22 cellular contexts compared by ENCODE assay signal in the genomic region with DNA sequence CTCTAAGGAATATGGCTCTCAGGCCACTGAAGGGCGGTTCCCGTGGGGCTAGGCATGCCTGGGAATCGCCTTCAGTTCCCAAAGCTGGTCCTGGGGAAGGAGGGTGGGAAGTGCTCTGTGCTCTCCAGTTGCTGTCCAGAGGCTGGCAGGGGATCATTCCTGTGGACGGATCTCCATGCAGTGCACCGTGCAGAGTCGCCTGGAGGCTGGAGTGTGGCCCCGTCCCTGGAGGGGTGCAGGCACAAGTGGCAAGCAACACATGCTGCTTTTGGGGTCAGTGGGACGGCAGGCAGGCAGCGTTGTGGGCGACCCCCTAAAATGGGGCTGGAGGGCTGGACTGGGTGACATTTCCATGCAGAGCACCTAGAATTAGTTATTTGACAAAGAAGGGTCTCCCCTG.
"Had no signal": no experiment of that assay in that cellular context is flagged by ENCODE, and none has a peak within 500 bp of the region (broad histone marks: within the 10 kb centered on the region; RNA-seq: fewer than 3 reads in every experiment).

No MANE protein-coding gene starts in this region.

- H3K9me3 ChIP-seq: ascending aorta, body of pancreas had no signal

- H3K27me3 ChIP-seq: ascending aorta had no signal

- H3K27ac ChIP-seq: ascending aorta, body of pancreas, KMS-11, SK-N-MC had no signal

- H3K4me2 ChIP-seq: KMS-11 had no signal

- H3K27ac Mint-ChIP-seq: activated CD8-positive, alpha-beta T cell treated with anti-CD3 and anti-CD28 coated beads for 36 hours; activated naive CD4-positive, alpha-beta T cell treated with anti-CD3 and anti-CD28 coated beads, Interleukin-2, amount 10 ng/mL, durations not matched to agents 7 days and 5 days; activated naive CD8-positive, alpha-beta T cell treated with anti-CD3 and anti-CD28 coated beads, Interleukin-2, amount 10 ng/mL, durations not matched to agents 7 days and 5 days; activated T-cell treated with anti-CD3 and anti-CD28 coated beads, Interleukin-2, amount 50 U/mL, for 72 hours; activated T-helper 2 cell treated with anti-CD3 and anti-CD28 coated beads, Interferon-gamma antibody, Interleukin-2, Interleukin-4, amounts not matched to agents 10 μg/mL and 5 μg/mL and 100 μg/mL, durations not matched to agents 14 hours and 24 hours and 36 hours; T-cell had no signal

- ATAC-seq: activated CD8-positive, alpha-beta T cell treated with anti-CD3 and anti-CD28 coated beads for 36 hours; activated T-cell treated with anti-CD3 and anti-CD28 coated beads, Interleukin-2, amount 50 U/mL, for 72 hours; body of pancreas; T-cell had no signal

- H3K36me3 Mint-ChIP-seq: activated naive CD4-positive, alpha-beta T cell treated with anti-CD3 and anti-CD28 coated beads, Interleukin-2, amount 10 ng/mL, durations not matched to agents 7 days and 5 days; activated naive CD8-positive, alpha-beta T cell treated with anti-CD3 and anti-CD28 coated beads, Interleukin-2, amount 10 ng/mL, durations not matched to agents 7 days and 5 days; T-cell had no signal

- H3K4me3 ChIP-seq: ascending aorta, body of pancreas, SK-N-MC had no signal

- H3K9me3 Mint-ChIP-seq: activated CD8-positive, alpha-beta T cell treated with anti-CD3 and anti-CD28 coated beads for 36 hours; activated naive CD4-positive, alpha-beta T cell treated with anti-CD3 and anti-CD28 coated beads, Interleukin-2, amount 10 ng/mL, durations not matched to agents 7 days and 5 days; activated naive CD8-positive, alpha-beta T cell treated with anti-CD3 and anti-CD28 coated beads, Interleukin-2, amount 10 ng/mL, durations not matched to agents 7 days and 5 days; activated T-cell treated with anti-CD3 and anti-CD28 coated beads, Interleukin-2, amount 50 U/mL, for 72 hours; activated T-helper 2 cell treated with anti-CD3 and anti-CD28 coated beads, Interferon-gamma antibody, Interleukin-2, Interleukin-4, amounts not matched to agents 10 μg/mL and 5 μg/mL and 100 μg/mL, durations not matched to agents 14 hours and 24 hours and 36 hours; T-cell had no signal

- H3K4me1 ChIP-seq: ascending aorta, body of pancreas had no signal

- DNase-seq: activated CD4-positive, alpha-beta T cell treated with anti-CD3 and anti-CD28 coated beads for 4 hours; activated CD8-positive, alpha-beta memory T cell treated with anti-CD3 and anti-CD28 coated beads, Interleukin-2, amount 50 U/mL, for 4 hours; activated CD8-positive, alpha-beta T cell treated with anti-CD3 and anti-CD28 coated beads for 36 hours; activated gamma-delta T cell treated with Interleukin-2 at 50 U/mL for 16 hours; activated naive CD4-positive, alpha-beta T cell treated with anti-CD3 and anti-CD28 coated beads, Interleukin-2, amount 10 ng/mL, durations not matched to agents 7 days and 5 days; activated naive CD8-positive, alpha-beta T cell treated with anti-CD3 and anti-CD28 coated beads, Interleukin-2, amount 10 ng/mL, durations not matched to agents 7 days and 5 days; activated T-cell treated with anti-CD3 and anti-CD28 coated beads, Interleukin-2, amount 50 U/mL, for 72 hours; body of pancreas; NCI-H1092; NCI-H1417; NCI-H1930; NCI-H345; NCI-H510A; NCI-H526 treated with DMSO at 0.1 percent for 48 hours; NCI-H82; T-cell; T-helper 2 cell; T1000 had no signal

- H3K4me1 Mint-ChIP-seq: activated naive CD4-positive, alpha-beta T cell treated with anti-CD3 and anti-CD28 coated beads, Interleukin-2, amount 10 ng/mL, durations not matched to agents 7 days and 5 days; activated naive CD8-positive, alpha-beta T cell treated with anti-CD3 and anti-CD28 coated beads, Interleukin-2, amount 10 ng/mL, durations not matched to agents 7 days and 5 days; T-cell had no signal

- H3K36me3 ChIP-seq: ascending aorta had no signal

- H3K9ac ChIP-seq: KMS-11 had no signal

- H3K27me3 Mint-ChIP-seq: activated naive CD8-positive, alpha-beta T cell treated with anti-CD3 and anti-CD28 coated beads, Interleukin-2, amount 10 ng/mL, durations not matched to agents 7 days and 5 days had no signal

- H3K4me3 Mint-ChIP-seq: activated CD8-positive, alpha-beta T cell treated with anti-CD3 and anti-CD28 coated beads for 36 hours; activated naive CD4-positive, alpha-beta T cell treated with anti-CD3 and anti-CD28 coated beads, Interleukin-2, amount 10 ng/mL, durations not matched to agents 7 days and 5 days; activated naive CD8-positive, alpha-beta T cell treated with anti-CD3 and anti-CD28 coated beads, Interleukin-2, amount 10 ng/mL, durations not matched to agents 7 days and 5 days; activated T-cell treated with anti-CD3 and anti-CD28 coated beads, Interleukin-2, amount 50 U/mL, for 72 hours; T-cell had no signal
